Comparison of ENCODE assay signal across 1 cellular context in genomic region chr13:49791214-49791752, GRCh38.
TF ChIP-seq lines count a peak whose summit lies in the region.

No MANE protein-coding gene starts in this region.

TF ChIP-seq in HepG2, 621 proteins besides CTCF, POLR2A, EP300 and RAD21 (continued from another document and continues in another):
- TF ChIP-seq ZNF503 (CRISPR knock-in tag; IDR thresholded peaks at IDR 0.05) (no peak), JUND (CRISPR knock-in tag; IDR thresholded peaks at IDR 0.05) (no peak), MXD3 (CRISPR knock-in tag; IDR thresholded peaks at IDR 0.05) (no peak), KDM5B (CRISPR knock-in tag; IDR thresholded peaks at IDR 0.05; ENCODE audit: borderline replicate concordance) (no peak), MAZ (IDR thresholded peaks at IDR 0.05; ENCODE audit: borderline replicate concordance, low read depth, low read length) (no peak), MAZ (CRISPR knock-in tag; IDR thresholded peaks at IDR 0.05; ENCODE audit: low read depth) (no peak), USF2 (IDR thresholded peaks at IDR 0.05; ENCODE audit: low read depth, low read length) (no peak), USF2 (CRISPR knock-in tag; IDR thresholded peaks at IDR 0.05; ENCODE audit: borderline replicate concordance) (no peak), SP1 (IDR thresholded peaks at IDR 0.05) (no peak), SP1 (CRISPR knock-in tag; IDR thresholded peaks at IDR 0.05) (no peak), NFIB (CRISPR knock-in tag; IDR thresholded peaks at IDR 0.05; ENCODE audit: borderline replicate concordance) (no peak), ZXDC (CRISPR knock-in tag; IDR thresholded peaks at IDR 0.05) (no peak), ATM (IDR thresholded peaks at IDR 0.05; ENCODE audit: borderline replicate concordance) (no peak), STAT5B (CRISPR knock-in tag; IDR thresholded peaks at IDR 0.05) (no peak), KAT2B (IDR thresholded peaks at IDR 0.05; ENCODE audit: borderline replicate concordance, low read depth, low read length) (no peak), ZNF543 (CRISPR knock-in tag; IDR thresholded peaks at IDR 0.05) (no peak), NCOA2 (CRISPR knock-in tag; IDR thresholded peaks at IDR 0.05) (no peak), ZBTB3 (CRISPR knock-in tag; IDR thresholded peaks at IDR 0.05; ENCODE audit: borderline replicate concordance, low read depth) (no peak), BCL6 (CRISPR knock-in tag; IDR thresholded peaks at IDR 0.05) (no peak; the same call in 1 of the 2 replicates), ISL2 (CRISPR knock-in tag; IDR thresholded peaks at IDR 0.05) (no peak), HDAC1 (CRISPR knock-in tag; IDR thresholded peaks at IDR 0.05) (no peak), FOXK2 (IDR thresholded peaks at IDR 0.05) (no peak), ZNF160 (CRISPR knock-in tag; IDR thresholded peaks at IDR 0.05) (no peak), SCMH1 (CRISPR knock-in tag; IDR thresholded peaks at IDR 0.05; ENCODE audit: borderline replicate concordance) (no peak), ZNF749 (CRISPR knock-in tag; IDR thresholded peaks at IDR 0.05; ENCODE audit: borderline replicate concordance) (no peak), ZNF652 (CRISPR knock-in tag; IDR thresholded peaks at IDR 0.05; ENCODE audit: borderline replicate concordance, low read depth) (no peak; the same call in 1 of the 2 replicates), GFI1 (CRISPR knock-in tag; IDR thresholded peaks at IDR 0.05; ENCODE audit: borderline replicate concordance) (no peak), DDIT3 (CRISPR knock-in tag; IDR thresholded peaks at IDR 0.05) (no peak), ZNF564 (CRISPR knock-in tag; IDR thresholded peaks at IDR 0.05) (no peak), ZNF207 (IDR thresholded peaks at IDR 0.05; ENCODE audit: borderline replicate concordance) (no peak), HDAC2 (CRISPR knock-in tag; IDR thresholded peaks at IDR 0.05) (0 out of 2 replicates have a peak, but pooled peaks have one; percentile 14), ZNF609 (CRISPR knock-in tag; IDR thresholded peaks at IDR 0.05; ENCODE audit: borderline replicate concordance) (no peak; the same call in 1 of the 2 replicates), NR1H2 (CRISPR knock-in tag; IDR thresholded peaks at IDR 0.05; ENCODE audit: borderline replicate concordance, low read depth) (no peak), MED8 (CRISPR knock-in tag; IDR thresholded peaks at IDR 0.05; ENCODE audit: insufficient replicate concordance) (no peak), TAF1 (CRISPR knock-in tag; IDR thresholded peaks at IDR 0.05) (no peak), U2AF1 (optimal IDR thresholded peaks at IDR 0.05; ENCODE audit: low read depth, low read length) (no peak), TARDBP (CRISPR knock-in tag; IDR thresholded peaks at IDR 0.05) (no peak), THYN1 (CRISPR knock-in tag; IDR thresholded peaks at IDR 0.05; ENCODE audit: borderline replicate concordance, low read depth) (no peak), SUZ12 (IDR thresholded peaks at IDR 0.05; ENCODE audit: low read depth, low read length) (no peak), ARNT (IDR thresholded peaks at IDR 0.05) (no peak), ZNF556 (CRISPR knock-in tag; IDR thresholded peaks at IDR 0.05; ENCODE audit: borderline replicate concordance) (no peak), ZNF709 (CRISPR knock-in tag; IDR thresholded peaks at IDR 0.05) (0 out of 2 replicates have a peak, but pooled peaks have one; percentile 61), ZNF605 (CRISPR knock-in tag; IDR thresholded peaks at IDR 0.05) (no peak), HNF4G (IDR thresholded peaks at IDR 0.05; ENCODE audit: borderline replicate concordance, low read depth, low read length) (peak; percentile 82), HNF4G (CRISPR knock-in tag; IDR thresholded peaks at IDR 0.05; ENCODE audit: borderline replicate concordance, low read depth) (peak; percentile 53; the same call in 1 of the 2 replicates), RFXAP (CRISPR knock-in tag; IDR thresholded peaks at IDR 0.05; ENCODE audit: borderline replicate concordance) (no peak), SPEN (CRISPR knock-in tag; IDR thresholded peaks at IDR 0.05; ENCODE audit: low read depth) (no peak), SRF (IDR thresholded peaks at IDR 0.05; ENCODE audit: low read depth, low read length) (no peak), ZNF788 (CRISPR knock-in tag; IDR thresholded peaks at IDR 0.05; ENCODE audit: borderline replicate concordance) (no peak), GTF3A (CRISPR knock-in tag; conservative IDR thresholded peaks at IDR 0.05) (no peak)
- TF ChIP-seq, protein P1, sequence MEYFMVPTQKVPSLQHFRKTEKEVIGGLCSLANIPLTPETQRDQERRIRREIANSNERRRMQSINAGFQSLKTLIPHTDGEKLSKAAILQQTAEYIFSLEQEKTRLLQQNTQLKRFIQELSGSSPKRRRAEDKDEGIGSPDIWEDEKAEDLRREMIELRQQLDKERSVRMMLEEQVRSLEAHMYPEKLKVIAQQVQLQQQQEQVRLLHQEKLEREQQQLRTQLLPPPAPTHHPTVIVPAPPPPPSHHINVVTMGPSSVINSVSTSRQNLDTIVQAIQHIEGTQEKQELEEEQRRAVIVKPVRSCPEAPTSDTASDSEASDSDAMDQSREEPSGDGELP (IDR thresholded peaks at IDR 0.05; ENCODE audit: borderline replicate concordance, low read depth): no peak
- TF ChIP-seq, protein P2, sequence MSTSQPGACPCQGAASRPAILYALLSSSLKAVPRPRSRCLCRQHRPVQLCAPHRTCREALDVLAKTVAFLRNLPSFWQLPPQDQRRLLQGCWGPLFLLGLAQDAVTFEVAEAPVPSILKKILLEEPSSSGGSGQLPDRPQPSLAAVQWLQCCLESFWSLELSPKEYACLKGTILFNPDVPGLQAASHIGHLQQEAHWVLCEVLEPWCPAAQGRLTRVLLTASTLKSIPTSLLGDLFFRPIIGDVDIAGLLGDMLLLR (CRISPR knock-in tag; IDR thresholded peaks at IDR 0.05): no peak
- TF ChIP-seq, protein P3, sequence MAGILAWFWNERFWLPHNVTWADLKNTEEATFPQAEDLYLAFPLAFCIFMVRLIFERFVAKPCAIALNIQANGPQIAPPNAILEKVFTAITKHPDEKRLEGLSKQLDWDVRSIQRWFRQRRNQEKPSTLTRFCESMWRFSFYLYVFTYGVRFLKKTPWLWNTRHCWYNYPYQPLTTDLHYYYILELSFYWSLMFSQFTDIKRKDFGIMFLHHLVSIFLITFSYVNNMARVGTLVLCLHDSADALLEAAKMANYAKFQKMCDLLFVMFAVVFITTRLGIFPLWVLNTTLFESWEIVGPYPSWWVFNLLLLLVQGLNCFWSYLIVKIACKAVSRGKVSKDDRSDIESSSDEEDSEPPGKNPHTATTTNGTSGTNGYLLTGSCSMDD (CRISPR knock-in tag; IDR thresholded peaks at IDR 0.05): no peak
- TF ChIP-seq, protein P4, sequence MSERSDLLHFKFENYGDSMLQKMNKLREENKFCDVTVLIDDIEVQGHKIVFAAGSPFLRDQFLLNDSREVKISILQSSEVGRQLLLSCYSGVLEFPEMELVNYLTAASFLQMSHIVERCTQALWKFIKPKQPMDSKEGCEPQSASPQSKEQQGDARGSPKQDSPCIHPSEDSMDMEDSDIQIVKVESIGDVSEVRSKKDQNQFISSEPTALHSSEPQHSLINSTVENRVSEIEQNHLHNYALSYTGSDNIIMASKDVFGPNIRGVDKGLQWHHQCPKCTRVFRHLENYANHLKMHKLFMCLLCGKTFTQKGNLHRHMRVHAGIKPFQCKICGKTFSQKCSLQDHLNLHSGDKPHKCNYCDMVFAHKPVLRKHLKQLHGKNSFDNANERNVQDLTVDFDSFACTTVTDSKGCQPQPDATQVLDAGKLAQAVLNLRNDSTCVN (CRISPR knock-in tag; IDR thresholded peaks at IDR 0.05; ENCODE audit: borderline replicate concordance): no peak
- TF ChIP-seq, protein P5, sequence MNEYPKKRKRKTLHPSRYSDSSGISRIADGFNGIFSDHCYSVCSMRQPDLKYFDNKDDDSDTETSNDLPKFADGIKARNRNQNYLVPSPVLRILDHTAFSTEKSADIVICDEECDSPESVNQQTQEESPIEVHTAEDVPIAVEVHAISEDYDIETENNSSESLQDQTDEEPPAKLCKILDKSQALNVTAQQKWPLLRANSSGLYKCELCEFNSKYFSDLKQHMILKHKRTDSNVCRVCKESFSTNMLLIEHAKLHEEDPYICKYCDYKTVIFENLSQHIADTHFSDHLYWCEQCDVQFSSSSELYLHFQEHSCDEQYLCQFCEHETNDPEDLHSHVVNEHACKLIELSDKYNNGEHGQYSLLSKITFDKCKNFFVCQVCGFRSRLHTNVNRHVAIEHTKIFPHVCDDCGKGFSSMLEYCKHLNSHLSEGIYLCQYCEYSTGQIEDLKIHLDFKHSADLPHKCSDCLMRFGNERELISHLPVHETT (CRISPR knock-in tag; conservative IDR thresholded peaks at IDR 0.05): no peak
